ENCODE assay signal across 9 cellular contexts in the genomic region with DNA sequence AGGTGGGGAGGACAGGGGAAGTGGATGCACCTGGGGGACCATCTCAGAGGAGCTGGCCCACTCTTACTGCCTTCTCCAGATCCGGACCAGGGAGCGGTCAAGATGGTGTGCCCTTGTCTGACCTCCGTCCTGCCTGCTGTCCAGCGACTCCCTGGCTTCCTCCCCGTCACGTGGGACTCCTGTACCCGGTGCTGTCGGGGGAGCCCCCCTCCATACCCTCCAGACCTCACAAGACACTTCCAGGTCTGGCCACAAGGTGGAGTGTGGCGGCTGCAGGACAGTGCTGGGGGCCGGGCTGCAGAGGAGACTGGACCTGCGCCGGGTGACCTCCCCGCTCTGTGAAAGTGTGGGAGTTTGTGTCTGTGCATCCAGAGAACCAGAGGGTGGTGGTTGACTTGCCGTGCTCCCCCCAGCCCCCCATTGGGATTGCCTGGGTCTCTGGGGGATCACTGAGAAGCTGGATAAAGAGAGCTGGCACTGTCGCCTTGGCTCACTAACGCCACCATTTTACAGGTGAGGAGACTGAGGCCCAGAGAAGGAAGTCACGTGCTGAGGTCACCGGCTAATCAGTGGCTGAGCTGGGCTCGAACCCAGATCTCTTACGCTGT. TPM values are rescaled to one million over a fixed set of nuclear protein-coding genes. Genes with fewer than 3 reads are reported as not detected.
DNase-seq lines count a peak whose midpoint lies in the region; ATAC-seq lines count a peak whose summit lies in the region.
"Had no signal": no experiment of that assay in that cellular context is flagged by ENCODE, and none has a peak within 500 bp of the region (broad histone marks: within the 10 kb centered on the region; RNA-seq: fewer than 3 reads in every experiment).

No MANE protein-coding gene starts in this region.

- H4K91ac ChIP-seq in mesenchymal stem cell (ENCODE audit: low read length) = no peak overlapping the region

- H4K8ac ChIP-seq in mesenchymal stem cell (ENCODE audit: low read length) = no peak overlapping the region

- peak overlapping the region; percentile 18 for H3K27ac ChIP-seq in ectodermal cell (ENCODE audit: insufficient read depth, low read depth, low read length, poor library complexity, severe bottlenecking)
- H3K27ac ChIP-seq in mesenchymal stem cell (ENCODE audit: low read length, poor library complexity, severe bottlenecking) = no peak overlapping the region
- H3K27ac ChIP-seq: epithelial cell of prostate had no signal

- H3K4ac ChIP-seq in mesenchymal stem cell (ENCODE audit: low read depth in 1 of 2, low read length in 2 of 2) = no peak overlapping the region

- no peak overlapping the region for H2BK12ac ChIP-seq in mesenchymal stem cell (ENCODE audit: low read length in 2 of 2)

- no peak overlapping the region for H2AK5ac ChIP-seq in mesenchymal stem cell (ENCODE audit: low read length, severe bottlenecking)

- H3K18ac ChIP-seq in mesenchymal stem cell (ENCODE audit: low read depth in 1 of 2, low read length in 2 of 2) = no peak overlapping the region

- DNase-seq in G401 (ENCODE audit: low spot score) (peak; percentile 43), HCEC 1CT (peak; percentile 33), NCI-H2196 treated with DMSO at 0.1 percent for 48 hours (lab: John Stamatoyannopoulos, UW; ENCODE audit: unreplicated experiment) (peak; percentile 25), mesenchymal stem cell (peak; percentile 71)
- DNase-seq in activated CD4-positive, alpha-beta T cell treated with anti-CD3 and anti-CD28 coated beads, Interleukin-2, amount 50 U/mL, for 24 hours (ENCODE audit: low read depth in 1 of 2, low spot score in 1 of 2) = peak; percentile 13 to 18
- peak in 5 of 6 experiments; percentile 11 to 49 (median 31) for DNase-seq in stimulated activated naive CD4-positive, alpha-beta T cell (lab: John Stamatoyannopoulos, UW)

- H3K4me1 ChIP-seq in ectodermal cell (ENCODE audit: control insufficient read depth, insufficient read depth, low read length) = peaks cover 11% of the 10 kb centered on the region
- peaks cover 40% of the 10 kb centered on the region for H3K4me1 ChIP-seq in mesenchymal stem cell (ENCODE audit: control insufficient read depth, insufficient read depth, low read depth, low read length)

- no peak overlapping the region for H3K14ac ChIP-seq in mesenchymal stem cell (ENCODE audit: low read length in 2 of 2)

- H3K4me2 ChIP-seq in mesenchymal stem cell (ENCODE audit: low read length, poor library complexity, severe bottlenecking) = no peak overlapping the region

- no peak overlapping the region for H2AFZ ChIP-seq in mesenchymal stem cell (ENCODE audit: low read depth, low read length)

- H3K36me3 ChIP-seq in ectodermal cell (ENCODE audit: control insufficient read depth, insufficient read depth, low read length) (no peaks in the 10 kb centered on the region), mesenchymal stem cell (ENCODE audit: control insufficient read depth in 1 of 2, insufficient read depth in 2 of 2, low read depth in 1 of 2, low read length in 2 of 2) (no peaks in the 10 kb centered on the region)

- no peak for ATAC-seq in GM21526 (IDR thresholded peaks at IDR 0.05; ENCODE audit: low FRiP score, unreplicated experiment)

- H3K9me3 ChIP-seq in ectodermal cell (ENCODE audit: control insufficient read depth, low read length) = no peaks in the 10 kb centered on the region
- H3K9me3 ChIP-seq in mesenchymal stem cell (ENCODE audit: control insufficient read depth, low read length) = no peaks in the 10 kb centered on the region

- 25 to 26% methylated on average over 20 of the region's 20 CpGs for WGBS in ectodermal cell, 2 experiments
- WGBS in mesenchymal stem cell = 21% methylated on average over 18 of the region's 20 CpGs

- H3K27me3 ChIP-seq in ectodermal cell (ENCODE audit: control insufficient read depth, insufficient read depth, low read length, poor library complexity, severe bottlenecking) (no peaks in the 10 kb centered on the region), mesenchymal stem cell (ENCODE audit: control insufficient read depth in 1 of 2, insufficient read depth in 1 of 2, low read length in 2 of 2) (peaks cover 64 to 72% of the 10 kb centered on the region in 2 experiments)

- no peak overlapping the region for H2BK5ac ChIP-seq in mesenchymal stem cell (ENCODE audit: low read depth, low read length, poor library complexity, severe bottlenecking)

- no peak overlapping the region for H3K9ac ChIP-seq in mesenchymal stem cell (ENCODE audit: low read length)

- H3K4me3 ChIP-seq in ectodermal cell (ENCODE audit: insufficient read depth, low read depth, low read length) (no peak overlapping the region), mesenchymal stem cell (ENCODE audit: insufficient read depth in 1 of 2, low read depth in 1 of 2, low read length in 2 of 2) (no peak overlapping the region)

- H3K23ac ChIP-seq in mesenchymal stem cell (ENCODE audit: low read length in 2 of 2) = no peak overlapping the region

- no peak overlapping the region for H2BK15ac ChIP-seq in mesenchymal stem cell (ENCODE audit: low read depth, poor library complexity, severe bottlenecking)

- no peak overlapping the region for H2BK120ac ChIP-seq in mesenchymal stem cell (ENCODE audit: low read depth, low read length)

- in situ Hi-C loops in G401 (cut with HindIII; ENCODE audit: low sequenced_read_pairs) = no loop called here

- no peaks in the 10 kb centered on the region for H3K79me1 ChIP-seq in mesenchymal stem cell (replicated peaks; ENCODE audit: low read length, poor library complexity, severe bottlenecking)

RNA-seq across cellular contexts. Expression of gene CRB2, which starts 1.9 kb away (rescaled TPM):
- total RNA-seq in G401 (2014; rRNA removed; shearing (Covaris generic)) = 18.2 and 18.7 TPM in 2 replicates
- 70.9 TPM for polyA plus RNA-seq in ectodermal cell (2013, experiment 1 of 4)
- 98.9 TPM for polyA plus RNA-seq in ectodermal cell (2013, experiment 2 of 4)
- polyA plus RNA-seq in ectodermal cell (2013, experiment 3 of 4) = 86.9 TPM
- 97.8 TPM for polyA plus RNA-seq in ectodermal cell (2013, experiment 4 of 4)
- polyA plus RNA-seq in mesenchymal stem cell (2013, experiment 1 of 2) = 0.11 TPM
- 0.10 TPM for polyA plus RNA-seq in mesenchymal stem cell (2013, experiment 2 of 2)

Comparison
In these comparisons a context has a peak if more than half of its experiments do, and no peak if none do; other contexts are left out.
1. DNase-seq: peak in every context shown above with its lines; median percentile 71 in mesenchymal stem cell; 43 in G401; 33 in HCEC 1CT; 31 in stimulated activated naive CD4-positive, alpha-beta T cell; 25 in NCI-H2196 treated with DMSO at 0.1 percent for 48 hours; 16 in activated CD4-positive, alpha-beta T cell treated with anti-CD3 and anti-CD28 coated beads, Interleukin-2, amount 50 U/mL, for 24 hours.